23 cellular contexts compared by ENCODE assay signal in genomic region chrX:33161829-33162228, GRCh38.
"Had no signal": no experiment of that assay in that cellular context is flagged by ENCODE, and none has a peak within 500 bp of the region (broad histone marks: within the 10 kb centered on the region; RNA-seq: fewer than 3 reads in every experiment).

No MANE protein-coding gene starts in this region.

- H3K4me1 ChIP-seq: colonic mucosa, esophagus squamous epithelium, foreskin keratinocyte, gastroesophageal sphincter, heart right ventricle had no signal

- H3K4me3 ChIP-seq: colonic mucosa, coronary artery, dorsolateral prefrontal cortex, esophagus muscularis mucosa, esophagus squamous epithelium, gastroesophageal sphincter, heart left ventricle, heart right ventricle had no signal

- H3K9me3 ChIP-seq: colonic mucosa, esophagus muscularis mucosa, esophagus squamous epithelium, gastroesophageal sphincter, heart left ventricle, heart right ventricle had no signal

- H3K36me3 ChIP-seq: colonic mucosa, esophagus muscularis mucosa, esophagus squamous epithelium, gastroesophageal sphincter, heart left ventricle, heart right ventricle had no signal

- DNase-seq: colonic mucosa; cortex of kidney; dermis blood vessel endothelial cell; dorsolateral prefrontal cortex; effector CD4-positive, alpha-beta T cell; effector CD8-positive, alpha-beta T cell; effector memory CD4-positive, alpha-beta T cell; effector memory CD8-positive, alpha-beta T cell; endodermal cell; erythroblast; esophagus squamous epithelium; foreskin fibroblast; foreskin keratinocyte; foreskin melanocyte; glutamatergic neuron; head of caudate nucleus; heart left ventricle; heart right ventricle had no signal

- ATAC-seq: effector memory CD8-positive, alpha-beta T cell; esophagus mucosa; foreskin keratinocyte; gastroesophageal sphincter; heart left ventricle; heart right ventricle had no signal

- H3K27ac ChIP-seq: colonic mucosa, coronary artery, dorsolateral prefrontal cortex, epithelial cell of prostate, esophagus muscularis mucosa, esophagus squamous epithelium, foreskin keratinocyte, gastroesophageal sphincter, heart left ventricle, heart right ventricle had no signal

- H3K27me3 ChIP-seq: colonic mucosa, esophagus muscularis mucosa, esophagus squamous epithelium, foreskin keratinocyte, gastroesophageal sphincter, heart left ventricle, heart right ventricle had no signal
